Comparison of ENCODE assay signal across 10 cellular contexts in the genomic region with DNA sequence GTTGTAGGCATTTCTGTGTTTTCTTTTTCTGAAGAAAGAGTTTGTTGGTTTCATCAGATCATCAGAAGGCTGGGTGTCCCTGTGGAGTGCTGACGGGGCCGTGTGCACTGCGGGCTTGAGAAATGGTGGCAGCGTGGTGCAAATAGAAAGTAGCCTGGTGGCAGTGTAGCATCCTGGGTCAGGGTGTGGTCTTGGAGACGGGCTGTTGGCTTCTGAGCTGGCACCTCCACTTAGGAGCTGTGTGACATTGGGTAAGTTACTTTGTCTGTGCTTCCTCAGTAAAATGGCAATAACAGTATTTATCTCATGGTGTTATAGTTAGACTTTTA. TPM values are rescaled to one million over a fixed set of nuclear protein-coding genes. Genes with fewer than 3 reads are reported as not detected.
DNase-seq lines count a peak whose midpoint lies in the region; ATAC-seq and TF ChIP-seq lines count a peak whose summit lies in the region.
"Had no signal": no experiment of that assay in that cellular context is flagged by ENCODE, and none has a peak within 500 bp of the region (broad histone marks: within the 10 kb centered on the region; RNA-seq: fewer than 3 reads in every experiment).

No MANE protein-coding gene starts in this region.

- TF ChIP-seq RAD21 in HCT116 (IDR thresholded peaks at IDR 0.05; ENCODE audit: low read depth): no peak

- H3K27ac ChIP-seq in HCT116 (ENCODE audit: low read depth, low read length) (peak overlapping the region; percentile 56), left lung (peak overlapping the region; percentile 73), spleen (peak overlapping the region in 6 of 8 donors; percentile 22 to 81 (median 74))
- H3K27ac ChIP-seq: ovary had no signal

- DNase-seq in HCT116 (ENCODE audit: low read depth, low spot score) (no peak), MCF 10A (ENCODE audit: unreplicated experiment) (no peak), left lung (no peak), spleen (no peak), GDM1 (lab: John Stamatoyannopoulos, UW) (no peak), NCI-H2107 treated with DMSO at 0.1 percent for 48 hours (lab: John Stamatoyannopoulos, UW; ENCODE audit: unreplicated experiment) (no peak)
- DNase-seq in activated CD4-positive, alpha-beta T cell treated with anti-CD3 and anti-CD28 coated beads for 36 hours: no peak
- DNase-seq: NCI-H2081 had no signal

- H3K4me1 ChIP-seq in HCT116 (ENCODE audit: control insufficient read depth in 1 of 2, insufficient read depth in 2 of 2, low read length in 2 of 2) (peaks cover 31 to 51% of the 10 kb centered on the region in 2 experiments), left lung (peaks cover 29 to 77% of the 10 kb centered on the region in 2 donors), spleen (peaks cover 19 to 95% (median 78%) of the 10 kb centered on the region in 6 donors)

- H3K27ac Mint-ChIP-seq in MCF 10A (ENCODE audit: low read depth, unreplicated experiment): peak overlapping the region; percentile 94
- H3K27ac Mint-ChIP-seq in activated CD4-positive, alpha-beta T cell treated with anti-CD3 and anti-CD28 coated beads for 36 hours: no peak overlapping the region

- CTCF ChIA-PET in HCT116 (lab: Charles Lee) (interaction anchor here (0.7 to 1.5 kb wide), 4 partner anchors 18 to 282 kb away, joined by 3 to 4 read pairs (median 4); no protein-coding TSS in a partner anchor), MCF 10A (lab: Yijun Ruan, JAX) (interaction anchor here (0.6 to 5.2 kb wide), 11 partner anchors 9 to 211 kb away, joined by 3 to 39 read pairs (median 5); no protein-coding TSS in a partner anchor)
- CTCF ChIA-PET in activated CD4-positive, alpha-beta T cell treated with anti-CD3 and anti-CD28 coated beads for 36 hours (lab: Charles Lee): no interaction called here

- BruUV-seq in HCT116 (replicated peaks; lab: Mats Ljungman, UMichigan) (TSS peak; percentile 26), MCF 10A (replicated peaks; lab: Mats Ljungman, UMichigan) (TSS peak; percentile 65)

- RAD21 ChIA-PET in HCT116 (lab: Charles Lee; ENCODE audit: low non-redundant PET in 1 of 2, low total read pairs in 2 of 2, uncharacterized antibody in 2 of 2, unreplicated experiment in 2 of 2): interaction anchor here in 1 of 2 experiments (0.6 kb wide), 1 partner anchor 19 kb away, joined by 3 read pairs; no protein-coding TSS in a partner anchor

- peaks cover 59% of the 10 kb centered on the region for H3K79me2 ChIP-seq in HCT116 (ENCODE audit: insufficient read depth, low read length)

- peaks cover 37% of the 10 kb centered on the region for H3K36me3 Mint-ChIP-seq in MCF 10A (ENCODE audit: insufficient read depth, unreplicated experiment)
- H3K36me3 Mint-ChIP-seq in activated CD4-positive, alpha-beta T cell treated with anti-CD3 and anti-CD28 coated beads for 36 hours (ENCODE audit: low read depth): no peaks in the 10 kb centered on the region

- H3K27me3 ChIP-seq in HCT116 (ENCODE audit: insufficient read depth, low read length) (no peaks in the 10 kb centered on the region), left lung (no peaks in the 10 kb centered on the region), spleen (replicated peaks in 1 of 7) (no peaks in the 10 kb centered on the region)
- H3K27me3 ChIP-seq: ovary had no signal

- no peaks in the 10 kb centered on the region for H3K9me3 ChIP-seq in HCT116 (ENCODE audit: control insufficient read depth in 1 of 2, insufficient read depth in 1 of 2, low read depth in 1 of 2, low read length in 2 of 2)
- no peaks in the 10 kb centered on the region for H3K9me3 ChIP-seq in left lung
- no peaks in the 10 kb centered on the region for H3K9me3 ChIP-seq in spleen
- H3K9me3 ChIP-seq: ovary had no signal

- TF ChIP-seq POLR2A in HCT116 (IDR thresholded peaks at IDR 0.05; ENCODE audit: borderline replicate concordance, extremely low read depth, insufficient read depth, insufficient read length) (no peak), spleen (IDR thresholded peaks at IDR 0.05) (no peak)

- WGBS in spleen, 5 donors: 66 to 79% (median 70%) methylated on average over 5 of the region's 5 CpGs

- no peak overlapping the region for H2AFZ ChIP-seq in HCT116 (ENCODE audit: low read depth, low read length, poor library complexity, severe bottlenecking)

- POLR2A ChIA-PET in HCT116 (lab: Charles Lee): interaction anchor here (0.7 to 2.6 kb wide), 3 partner anchors 12 to 48 kb away, joined by 3 to 10 read pairs (median 3); partner anchors contain the start of gene RPS14
- POLR2A ChIA-PET in MCF 10A (lab: Yijun Ruan, JAX): interaction anchor here (0.6 to 5.5 kb wide), 13 partner anchors 8 to 561 kb away, joined by 3 to 45 read pairs (median 4); partner anchors contain the start of gene RPS14
- POLR2A ChIA-PET in activated CD4-positive, alpha-beta T cell treated with anti-CD3 and anti-CD28 coated beads for 36 hours (lab: Charles Lee): no interaction called here

- H3K4me3 Mint-ChIP-seq in MCF 10A (ENCODE audit: unreplicated experiment): peak overlapping the region; percentile 70
- H3K4me3 Mint-ChIP-seq in activated CD4-positive, alpha-beta T cell treated with anti-CD3 and anti-CD28 coated beads for 36 hours: no peak overlapping the region

- peak overlapping the region; percentile 65 for H3K4me2 ChIP-seq in HCT116 (ENCODE audit: low read length)

- no peaks in the 10 kb centered on the region for H3K9me3 Mint-ChIP-seq in MCF 10A (ENCODE audit: unreplicated experiment)
- H3K9me3 Mint-ChIP-seq in activated CD4-positive, alpha-beta T cell treated with anti-CD3 and anti-CD28 coated beads for 36 hours (ENCODE audit: low read depth): no peaks in the 10 kb centered on the region

- H3K36me3 ChIP-seq in HCT116 (ENCODE audit: control insufficient read depth in 1 of 2, insufficient read depth in 2 of 2, low read length in 2 of 2) (no peaks in the 10 kb centered on the region), left lung (peaks cover 0 to 10% of the 10 kb centered on the region in 2 donors), spleen (peaks cover 0 to 86% (median 2%) of the 10 kb centered on the region in 6 donors)
- H3K36me3 ChIP-seq: ovary had no signal

- intact Hi-C loops in HCT116 (cut with micrococcal nuclease): no loop called here
- intact Hi-C loops in MCF 10A (cut with micrococcal nuclease): no loop called here
- intact Hi-C loops in left lung (cut with DNase I): no loop called here
- intact Hi-C loops in spleen (cut with DNase I; ENCODE audit: low total_unique reads): no loop called here
- intact Hi-C loops in activated CD4-positive, alpha-beta T cell treated with anti-CD3 and anti-CD28 coated beads for 36 hours (cut with DNase I, micrococcal nuclease): no loop called here

- H4K20me1 ChIP-seq in HCT116 (ENCODE audit: insufficient read depth): no peaks in the 10 kb centered on the region

- H3K9ac ChIP-seq in HCT116 (ENCODE audit: low read length): peak overlapping the region; percentile 47

- TF ChIP-seq CTCF in HCT116 (IDR thresholded peaks at IDR 0.05 in 2 of 3, conservative IDR thresholded peaks at IDR 0.05 in 1 of 3; ENCODE audit: borderline replicate concordance in 1 of 3, insufficient read depth in 1 of 3, low read depth in 2 of 3, low read length in 2 of 3): no peak
- TF ChIP-seq CTCF in MCF 10A (IDR thresholded peaks at IDR 0.05; ENCODE audit: unreplicated experiment): no peak
- TF ChIP-seq CTCF in left lung (IDR thresholded peaks at IDR 0.05): no peak
- TF ChIP-seq CTCF in spleen (IDR thresholded peaks at IDR 0.05 in 8 of 11, conservative IDR thresholded peaks at IDR 0.05 in 3 of 11): no peak

- H3K4me1 Mint-ChIP-seq in MCF 10A (ENCODE audit: insufficient read depth, unreplicated experiment): peaks cover 81% of the 10 kb centered on the region
- H3K4me1 Mint-ChIP-seq in activated CD4-positive, alpha-beta T cell treated with anti-CD3 and anti-CD28 coated beads for 36 hours: no peaks in the 10 kb centered on the region

- H3K27me3 Mint-ChIP-seq in MCF 10A (ENCODE audit: insufficient read depth, unreplicated experiment): no peaks in the 10 kb centered on the region
- H3K27me3 Mint-ChIP-seq in activated CD4-positive, alpha-beta T cell treated with anti-CD3 and anti-CD28 coated beads for 36 hours: no peaks in the 10 kb centered on the region

- ATAC-seq in HCT116: peak; percentile 47
- ATAC-seq in left lung: no peak
- ATAC-seq in activated CD4-positive, alpha-beta T cell treated with anti-CD3 and anti-CD28 coated beads for 36 hours: no peak
- no peak for ATAC-seq in HG03460 (IDR thresholded peaks at IDR 0.05; ENCODE audit: unreplicated experiment)

- no peaks in the 10 kb centered on the region for H3K9me2 ChIP-seq in HCT116 (ENCODE audit: insufficient read depth)

- H3K4me3 ChIP-seq in HCT116 (replicated peaks in 1 of 2; ENCODE audit: low read depth in 1 of 2, low read length in 2 of 2) (peak overlapping the region; percentile 22 to 29), left lung (no peak overlapping the region), spleen (peak overlapping the region in 1 of 8 donors; percentile 4)
- H3K4me3 ChIP-seq: ovary had no signal

TF ChIP-seq in HCT116, 20 proteins besides CTCF, POLR2A, EP300 and RAD21 (continues in another document):
- TF ChIP-seq SP1 (IDR thresholded peaks at IDR 0.05; ENCODE audit: low read depth): no peak

RNA-seq across cellular contexts. Expression of gene NDST1, which starts 10.0 kb away (rescaled TPM):
- total RNA-seq in HCT116 (2021; ENCODE audit: unreplicated experiment): 33.1 TPM
- polyA plus RNA-seq in HCT116 (2012): 14.9 and 19.5 TPM in 2 replicates
- total RNA-seq in MCF 10A (2022): 68.9 and 79.3 TPM in 2 replicates
- 100 to 1,000 TPM in 1 of 2 donors, 10 to 100 TPM in 1; 89.3 to 100 TPM for total RNA-seq in left lung
- 100 to 1,000 TPM; 123 to 360 (median 261) TPM for total RNA-seq in spleen
- polyA plus RNA-seq in spleen: 10 to 100 TPM in 1 of 3 donors, 1 to 10 TPM in 2; 6.1 to 45.7 (median 6.8) TPM
- 1 to 10 TPM; 5.1 to 5.5 TPM for total RNA-seq in activated CD4-positive, alpha-beta T cell treated with anti-CD3 and anti-CD28 coated beads for 36 hours

RNA-seq across cellular contexts. Expression of gene RPS14, which starts 48.4 kb away (rescaled TPM):
- 2,557 TPM for total RNA-seq in HCT116 (2021; ENCODE audit: unreplicated experiment)
- polyA plus RNA-seq in HCT116 (2012): 4,169 and 4,510 TPM in 2 replicates
- total RNA-seq in MCF 10A (2022): 5,481 and 5,921 TPM in 2 replicates
- 1,000 to 10,000 TPM; 1,428 to 1,504 TPM for total RNA-seq in left lung
- 1,000 to 10,000 TPM; 1,801 to 2,829 (median 2,025) TPM for total RNA-seq in spleen
- polyA plus RNA-seq in spleen: 1,000 to 10,000 TPM; 5,417 to 8,400 (median 8,329) TPM
- 1,000 to 10,000 TPM; 2,270 to 3,312 TPM for total RNA-seq in activated CD4-positive, alpha-beta T cell treated with anti-CD3 and anti-CD28 coated beads for 36 hours

Comparison
In these comparisons a context has a peak if more than half of its experiments do, and no peak if none do; other contexts are left out.
1. H3K4me3 ChIP-seq: peak in HCT116 (2 of 2); none in left lung (0 of 2).
2. Peak in every context shown above with its lines, with median percentiles within 50 percentile points of each other: H3K27ac ChIP-seq.